Comparison of ENCODE assay signal across 21 cellular contexts in the genomic region with DNA sequence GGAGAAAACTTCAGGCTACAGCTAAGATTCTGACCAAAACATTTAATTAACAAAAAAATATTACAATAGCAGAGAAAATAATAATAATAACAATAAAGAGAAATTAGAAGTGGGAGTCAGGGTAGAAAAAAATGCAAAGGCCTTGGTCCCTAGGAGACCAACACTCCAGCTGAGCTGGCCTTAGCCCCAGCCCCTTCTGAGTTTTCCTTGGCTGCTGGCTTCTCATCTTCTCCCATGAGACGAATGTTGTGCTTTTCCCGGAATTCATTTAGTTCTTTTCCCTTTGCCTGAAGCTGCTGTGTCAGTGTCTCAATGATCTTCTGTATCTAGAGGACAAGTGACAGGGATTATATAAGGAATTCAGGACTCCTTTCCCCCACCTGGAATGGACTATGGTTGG. TPM values are rescaled to one million over a fixed set of nuclear protein-coding genes. Genes with fewer than 3 reads are reported as not detected.
"Had no signal": no experiment of that assay in that cellular context is flagged by ENCODE, and none has a peak within 500 bp of the region (broad histone marks: within the 10 kb centered on the region; RNA-seq: fewer than 3 reads in every experiment).

No MANE protein-coding gene starts in this region.

- H3K9me3 ChIP-seq: esophagus muscularis mucosa, gastroesophageal sphincter, left lung, lower lobe of right lung, neutrophil, suprapubic skin, thyroid gland had no signal

- H3K4me3 ChIP-seq: esophagus muscularis mucosa, gastroesophageal sphincter, left lung, lower lobe of right lung, suprapubic skin, thyroid gland had no signal

- ATAC-seq: gastroesophageal sphincter; left lung; lower lobe of right lung; naive thymus-derived CD4-positive, alpha-beta T cell had no signal

- H3K27ac ChIP-seq: epithelial cell of prostate, esophagus muscularis mucosa, gastroesophageal sphincter, left lung, lower lobe of right lung, neutrophil, suprapubic skin, thyroid gland had no signal

- H3K27ac Mint-ChIP-seq: naive thymus-derived CD4-positive, alpha-beta T cell; type B pancreatic cell had no signal

- H3K4me3 Mint-ChIP-seq: type B pancreatic cell had no signal

- H3K9me3 Mint-ChIP-seq: type B pancreatic cell had no signal

- H3K27me3 ChIP-seq: gastroesophageal sphincter, left lung, suprapubic skin, thyroid gland had no signal

- DNase-seq: effector memory CD4-positive, alpha-beta T cell; foreskin fibroblast; glutamatergic neuron; islet precursor cell; left lung; lower lobe of right lung; mesendoderm; naive thymus-derived CD4-positive, alpha-beta T cell; small intestine; stimulated activated CD4-positive, alpha-beta T cell treated with anti-CD3 and anti-CD28 coated beads, Interleukin-12 subunit alpha, Interleukin-12 subunit beta, amount 100 ng/mL, for 4 hours; stimulated activated naive CD4-positive, alpha-beta T cell treated with Interleukin-2 at 50 U/mL for 16 hours; thyroid gland had no signal

RNA-seq across cellular contexts. Expression of a gene that starts 2.4 kb away (rescaled TPM):
- total RNA-seq: mononuclear cell had no signal

RNA-seq across cellular contexts. Expression of a gene that starts 11.2 kb away (rescaled TPM):
- total RNA-seq: esophagus muscularis mucosa; naive thymus-derived CD4-positive, alpha-beta T cell had no signal
- polyA plus RNA-seq: naive thymus-derived CD4-positive, alpha-beta T cell; neural cell had no signal

RNA-seq across cellular contexts. Expression of a gene that starts 30.8 kb away (rescaled TPM):
- total RNA-seq: pulmonary artery endothelial cell had no signal
- polyA plus RNA-seq: neural cell had no signal
